Comparison of ENCODE assay signal across 34 cellular contexts in genomic region chr2:15364561-15364960, GRCh38.
"Had no signal": no experiment of that assay in that cellular context is flagged by ENCODE, and none has a peak within 500 bp of the region (broad histone marks: within the 10 kb centered on the region; RNA-seq: fewer than 3 reads in every experiment).

No MANE protein-coding gene starts in this region.

- H3K4me3 Mint-ChIP-seq: activated CD8-positive, alpha-beta T cell treated with anti-CD3 and anti-CD28 coated beads for 36 hours; activated naive CD4-positive, alpha-beta T cell treated with anti-CD3 and anti-CD28 coated beads, Interleukin-2, amount 50 U/mL, for 24 hours; activated naive CD8-positive, alpha-beta T cell treated with anti-CD3 and anti-CD28 coated beads, Interleukin-2, amount 50 U/mL, for 24 hours; activated T-cell treated with anti-CD3 and anti-CD28 coated beads, Interleukin-2, amount 50 U/mL, for 4 hours; activated T-helper 17 cell treated with anti-CD3 and anti-CD28 coated beads, Interleukin-2, amount 50 U/mL, for 72 hours; effector memory CD8-positive, alpha-beta T cell; memory B cell; naive thymus-derived CD4-positive, alpha-beta T cell; stimulated activated memory B cell treated with anti-CD40 and anti-IgM and Interleukin-4, amounts not matched to agents 10 μg/mL and 1 μg/mL and 100 μg/mL, for 72 hours; stimulated activated naive CD8-positive, alpha-beta T cell treated with anti-CD3 and anti-CD28 coated beads, Interleukin-15, amount 100 ng/mL, for 72 hours; T-helper 1 cell treated with Interleukin-12 subunit alpha and Interleukin-12 subunit beta and Interleukin-4 antibody, amounts not matched to agents 30 μg/mL and 1 μg/mL, for 36 hours; type B pancreatic cell had no signal

- FAIRE-seq: endothelial cell of umbilical vein, pancreas, small intestine, TTC549 had no signal

- H3K27me3 Mint-ChIP-seq: activated CD8-positive, alpha-beta T cell treated with anti-CD3 and anti-CD28 coated beads for 36 hours; activated naive CD4-positive, alpha-beta T cell treated with anti-CD3 and anti-CD28 coated beads, Interleukin-2, amount 50 U/mL, for 24 hours; activated naive CD8-positive, alpha-beta T cell treated with anti-CD3 and anti-CD28 coated beads, Interleukin-2, amount 50 U/mL, for 24 hours; activated T-helper 17 cell treated with anti-CD3 and anti-CD28 coated beads, Interleukin-2, amount 50 U/mL, for 72 hours; effector memory CD8-positive, alpha-beta T cell; memory B cell; naive thymus-derived CD4-positive, alpha-beta T cell; stimulated activated memory B cell treated with anti-CD40 and anti-IgM and Interleukin-4, amounts not matched to agents 10 μg/mL and 1 μg/mL and 100 μg/mL, for 72 hours; stimulated activated naive CD8-positive, alpha-beta T cell treated with anti-CD3 and anti-CD28 coated beads, Interleukin-15, amount 100 ng/mL, for 72 hours; type B pancreatic cell had no signal

- H3K4me1 ChIP-seq: esophagus muscularis mucosa, gastrocnemius medialis, pancreas, prostate gland, uterus had no signal

- H3K36me3 ChIP-seq: cardiac muscle cell, gastrocnemius medialis, prostate gland, uterus had no signal

- H3K9me3 Mint-ChIP-seq: activated CD8-positive, alpha-beta T cell treated with anti-CD3 and anti-CD28 coated beads for 36 hours; activated naive CD4-positive, alpha-beta T cell treated with anti-CD3 and anti-CD28 coated beads, Interleukin-2, amount 50 U/mL, for 24 hours; activated naive CD8-positive, alpha-beta T cell treated with anti-CD3 and anti-CD28 coated beads, Interleukin-2, amount 50 U/mL, for 24 hours; activated T-cell treated with anti-CD3 and anti-CD28 coated beads, Interleukin-2, amount 50 U/mL, for 4 hours; activated T-helper 17 cell treated with anti-CD3 and anti-CD28 coated beads, Interleukin-2, amount 50 U/mL, for 72 hours; effector memory CD8-positive, alpha-beta T cell; memory B cell; naive thymus-derived CD4-positive, alpha-beta T cell; stimulated activated memory B cell treated with anti-CD40 and anti-IgM and Interleukin-4, amounts not matched to agents 10 μg/mL and 1 μg/mL and 100 μg/mL, for 72 hours; stimulated activated naive CD8-positive, alpha-beta T cell treated with anti-CD3 and anti-CD28 coated beads, Interleukin-15, amount 100 ng/mL, for 72 hours; T-helper 1 cell treated with Interleukin-12 subunit alpha and Interleukin-12 subunit beta and Interleukin-4 antibody, amounts not matched to agents 30 μg/mL and 1 μg/mL, for 36 hours; type B pancreatic cell had no signal

- DNase-seq: activated CD4-positive, alpha-beta T cell treated with anti-CD3 and anti-CD28 coated beads, Interleukin-2, amount 50 U/mL, for 1 hour; activated CD8-positive, alpha-beta T cell treated with anti-CD3 and anti-CD28 coated beads for 36 hours; activated gamma-delta T cell treated with Interleukin-2 at 50 U/mL for 16 hours; activated naive CD8-positive, alpha-beta T cell treated with anti-CD3 and anti-CD28 coated beads, Interleukin-2, amount 50 U/mL, for 24 hours; activated T-cell treated with anti-CD3 and anti-CD28 coated beads, Interleukin-2, amount 50 U/mL, for 4 hours; cerebellar nuclear complex; effector memory CD8-positive, alpha-beta T cell; gastrocnemius medialis; glutamatergic neuron; islet precursor cell; midbrain; naive thymus-derived CD4-positive, alpha-beta T cell; nucleus accumbens; pancreas; retina; small intestine; stimulated activated CD4-positive, alpha-beta T cell treated with anti-CD3 and anti-CD28 coated beads, Interleukin-4, amount 100 ng/mL, for 4 hours; stimulated activated CD8-positive, alpha-beta memory T cell treated with anti-CD3 and anti-CD28 coated beads, Interleukin-4, amount 100 ng/mL, for 48 hours; stimulated activated naive CD8-positive, alpha-beta T cell treated with anti-CD3 and anti-CD28 coated beads, Interleukin-15, amount 100 ng/mL, for 72 hours; substantia nigra; T-helper 9 cell; uterus had no signal

- H3K4me3 ChIP-seq: cardiac muscle cell, coronary artery, esophagus muscularis mucosa, gastrocnemius medialis, pancreas, prostate gland, uterus had no signal

- H3K27ac ChIP-seq: cardiac muscle cell, coronary artery, esophagus muscularis mucosa, gastrocnemius medialis, pancreas, prostate gland, uterus had no signal

- H3K27me3 ChIP-seq: cardiac muscle cell, esophagus muscularis mucosa, gastrocnemius medialis, pancreas, uterus had no signal

- H3K27ac Mint-ChIP-seq: activated CD8-positive, alpha-beta T cell treated with anti-CD3 and anti-CD28 coated beads for 36 hours; activated naive CD4-positive, alpha-beta T cell treated with anti-CD3 and anti-CD28 coated beads, Interleukin-2, amount 50 U/mL, for 24 hours; activated naive CD8-positive, alpha-beta T cell treated with anti-CD3 and anti-CD28 coated beads, Interleukin-2, amount 50 U/mL, for 24 hours; activated T-helper 17 cell treated with anti-CD3 and anti-CD28 coated beads, Interleukin-2, amount 50 U/mL, for 72 hours; effector memory CD8-positive, alpha-beta T cell; memory B cell; stimulated activated memory B cell treated with anti-CD40 and anti-IgM and Interleukin-4, amounts not matched to agents 10 μg/mL and 1 μg/mL and 100 μg/mL, for 72 hours; T-helper 1 cell treated with Interleukin-12 subunit alpha and Interleukin-12 subunit beta and Interleukin-4 antibody, amounts not matched to agents 30 μg/mL and 1 μg/mL, for 36 hours; type B pancreatic cell had no signal

- H3K9me3 ChIP-seq: esophagus muscularis mucosa, gastrocnemius medialis, pancreas, prostate gland, uterus had no signal

- H3K4me1 Mint-ChIP-seq: activated naive CD4-positive, alpha-beta T cell treated with anti-CD3 and anti-CD28 coated beads, Interleukin-2, amount 50 U/mL, for 24 hours; activated T-helper 17 cell treated with anti-CD3 and anti-CD28 coated beads, Interleukin-2, amount 50 U/mL, for 72 hours had no signal
